ENCODE assay signal across 14 cellular contexts in the genomic region with DNA sequence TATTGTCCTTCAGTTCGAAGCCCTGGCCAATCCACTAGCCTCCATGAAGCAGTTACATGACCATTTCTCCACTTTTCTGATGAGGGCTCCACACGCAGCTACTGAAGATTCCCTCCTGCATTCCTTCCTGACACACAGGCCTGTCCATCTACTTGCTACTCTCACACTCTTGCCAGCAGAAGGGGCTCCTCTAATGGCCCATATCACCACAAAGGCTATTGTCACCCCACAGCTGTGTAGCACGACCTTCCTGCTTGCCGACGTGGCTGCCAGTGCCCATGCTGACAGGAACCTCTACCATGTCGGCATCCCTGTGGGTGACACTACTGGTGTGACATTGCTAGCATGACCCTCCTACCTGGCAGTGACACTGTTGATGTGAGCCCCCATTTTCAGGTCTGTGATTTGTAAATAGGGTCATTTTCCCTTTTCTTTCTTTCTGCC.
DNase-seq lines count a peak whose midpoint lies in the region; ATAC-seq and TF ChIP-seq lines count a peak whose summit lies in the region.
"Had no signal": no experiment of that assay in that cellular context is flagged by ENCODE, and none has a peak within 500 bp of the region (broad histone marks: within the 10 kb centered on the region; RNA-seq: fewer than 3 reads in every experiment).

No MANE protein-coding gene starts in this region.

- peaks cover 55% of the 10 kb centered on the region for H3K9me3 ChIP-seq in DND-41 (ENCODE audit: insufficient read depth, low read length, severe bottlenecking)
- peaks cover 0 to 2% (median 0%) of the 10 kb centered on the region in 4 donors for H3K9me3 ChIP-seq in esophagus muscularis mucosa
- peaks cover 0 to 17% (median 0%) of the 10 kb centered on the region in 3 experiments for H3K9me3 ChIP-seq in naive thymus-derived CD4-positive, alpha-beta T cell (ENCODE audit: control insufficient read depth in 2 of 3, low read length in 3 of 3)

- H3K27ac ChIP-seq in DND-41 (ENCODE audit: low read length) (no peak overlapping the region), esophagus muscularis mucosa (replicated peaks in 1 of 4) (no peak overlapping the region)
- H3K27ac ChIP-seq in naive thymus-derived CD4-positive, alpha-beta T cell (ENCODE audit: low read depth, low read length) = no peak overlapping the region
- H3K27ac ChIP-seq: C4-2B, cardiac muscle cell had no signal

- 60% methylated on average over 6 of the region's 6 CpGs for WGBS in esophagus muscularis mucosa

- no peak overlapping the region for H2AFZ ChIP-seq in DND-41 (ENCODE audit: low read depth, low read length)

- no peak overlapping the region for H3K9ac ChIP-seq in DND-41 (ENCODE audit: low read depth, low read length)

- CTCF ChIA-PET in naive thymus-derived CD4-positive, alpha-beta T cell (lab: Charles Lee) = no interaction called here

- H4K20me1 ChIP-seq in DND-41 (ENCODE audit: insufficient read depth, low read length) = no peaks in the 10 kb centered on the region

- no peak overlapping the region for H3K4me3 Mint-ChIP-seq in naive thymus-derived CD4-positive, alpha-beta T cell

- H3K4me3 ChIP-seq in DND-41 (ENCODE audit: low read depth in 1 of 2, low read length in 2 of 2) = no peak overlapping the region
- no peak overlapping the region for H3K4me3 ChIP-seq in esophagus muscularis mucosa
- no peak overlapping the region for H3K4me3 ChIP-seq in naive thymus-derived CD4-positive, alpha-beta T cell (ENCODE audit: low read length)
- H3K4me3 ChIP-seq: cardiac muscle cell had no signal

- no peaks in the 10 kb centered on the region for H3K79me2 ChIP-seq in DND-41 (ENCODE audit: insufficient read depth, low read length)

- H3K9me3 Mint-ChIP-seq in naive thymus-derived CD4-positive, alpha-beta T cell = peaks cover 27 to 68% (median 49%) of the 10 kb centered on the region in 11 donors

- no peak for TF ChIP-seq EP300 in esophagus muscularis mucosa (IDR thresholded peaks at IDR 0.05)

- peaks cover 0 to 10% (median 0%) of the 10 kb centered on the region in 7 donors for H3K4me1 Mint-ChIP-seq in naive thymus-derived CD4-positive, alpha-beta T cell

- POLR2A ChIA-PET in naive thymus-derived CD4-positive, alpha-beta T cell (lab: Charles Lee) = no interaction called here

- DNase-seq in DND-41 = no peak
- peak; percentile 88 for DNase-seq in NCI-H1694 treated with DMSO at 0.1 percent for 48 hours (lab: John Stamatoyannopoulos, UW)
- peak; percentile 96 for DNase-seq in esophagus muscularis mucosa (ENCODE audit: extremely low spot score)
- no peak for DNase-seq in naive thymus-derived CD4-positive, alpha-beta T cell
- no peak for DNase-seq in NCI-H1436 treated with DMSO at 0.1 percent for 48 hours (lab: John Stamatoyannopoulos, UW)
- no peak for DNase-seq in HUDEP-2 (lab: John Stamatoyannopoulos, UW; ENCODE audit: unreplicated experiment in 76 of 76)
- no peak for DNase-seq in NCI-H1417 (lab: John Stamatoyannopoulos, UW)
- DNase-seq in NCI-H2196 (lab: John Stamatoyannopoulos, UW; ENCODE audit: unreplicated experiment) = no peak
- DNase-seq: activated CD4-positive, alpha-beta T cell treated with anti-CD3 and anti-CD28 coated beads for 4 hours; activated gamma-delta T cell; kidney glomerular epithelial cell; NCI-H1105 had no signal

- no peaks in the 10 kb centered on the region for H3K4me1 ChIP-seq in DND-41 (ENCODE audit: insufficient read depth, low read length)
- no peaks in the 10 kb centered on the region for H3K4me1 ChIP-seq in esophagus muscularis mucosa
- H3K4me1 ChIP-seq in naive thymus-derived CD4-positive, alpha-beta T cell (ENCODE audit: control insufficient read depth in 2 of 2, insufficient read depth in 2 of 2, low read length in 2 of 2) = no peaks in the 10 kb centered on the region

- H3K27me3 ChIP-seq in DND-41 (ENCODE audit: insufficient read depth, low read length, poor library complexity) (no peaks in the 10 kb centered on the region), esophagus muscularis mucosa (peaks cover 0 to 58% (median 12%) of the 10 kb centered on the region in 4 donors)
- H3K27me3 ChIP-seq in naive thymus-derived CD4-positive, alpha-beta T cell (ENCODE audit: control insufficient read depth in 2 of 2, insufficient read depth in 2 of 2, low read length in 2 of 2) = no peaks in the 10 kb centered on the region
- H3K27me3 ChIP-seq: cardiac muscle cell had no signal

- intact Hi-C loops in esophagus muscularis mucosa (cut with DNase I) = no loop called here
- intact Hi-C loops in naive thymus-derived CD4-positive, alpha-beta T cell (cut with micrococcal nuclease) = no loop called here

- H3K27me3 Mint-ChIP-seq in naive thymus-derived CD4-positive, alpha-beta T cell = peaks cover 0 to 57% (median 44%) of the 10 kb centered on the region in 5 donors

- H3K4me2 ChIP-seq in DND-41 (ENCODE audit: insufficient read depth, low read length) = no peak overlapping the region

- H3K36me3 Mint-ChIP-seq in naive thymus-derived CD4-positive, alpha-beta T cell = peaks cover 0 to 28% (median 5%) of the 10 kb centered on the region in 5 donors

- peak; percentile 39; the same call in 1 of the 3 replicates for ATAC-seq in DND-41 (ENCODE audit: insufficient read depth, low read depth)
- ATAC-seq in naive thymus-derived CD4-positive, alpha-beta T cell = peak; percentile 25

- H3K27ac Mint-ChIP-seq in naive thymus-derived CD4-positive, alpha-beta T cell = no peak overlapping the region

- TF ChIP-seq POLR2A in esophagus muscularis mucosa (IDR thresholded peaks at IDR 0.05; ENCODE audit: low read depth) = no peak

- H3K36me3 ChIP-seq in DND-41 (ENCODE audit: insufficient read depth, low read length) (no peaks in the 10 kb centered on the region), esophagus muscularis mucosa (no peaks in the 10 kb centered on the region)
- no peaks in the 10 kb centered on the region for H3K36me3 ChIP-seq in naive thymus-derived CD4-positive, alpha-beta T cell (ENCODE audit: control insufficient read depth in 2 of 3, insufficient read depth in 3 of 3, low read length in 3 of 3)
- H3K36me3 ChIP-seq: cardiac muscle cell had no signal

- TF ChIP-seq CTCF in DND-41 (IDR thresholded peaks at IDR 0.05; ENCODE audit: borderline replicate concordance, extremely low read depth, low read length, poor library complexity, severe bottlenecking) (no peak), esophagus muscularis mucosa (IDR thresholded peaks at IDR 0.05) (no peak)

Comparison
In these comparisons a context has a peak if more than half of its experiments do, and no peak if none do; other contexts are left out.
1. DNase-seq: peak in NCI-H1694 treated with DMSO at 0.1 percent for 48 hours (single experiment) and esophagus muscularis mucosa (single experiment); none in DND-41 (single experiment), naive thymus-derived CD4-positive, alpha-beta T cell (0 of 9), NCI-H1436 treated with DMSO at 0.1 percent for 48 hours (single experiment), HUDEP-2 (0 of 76), NCI-H1417 (0 of 3) and NCI-H2196 (single experiment).